ENCODE assay signal across 29 cellular contexts in the genomic region with DNA sequence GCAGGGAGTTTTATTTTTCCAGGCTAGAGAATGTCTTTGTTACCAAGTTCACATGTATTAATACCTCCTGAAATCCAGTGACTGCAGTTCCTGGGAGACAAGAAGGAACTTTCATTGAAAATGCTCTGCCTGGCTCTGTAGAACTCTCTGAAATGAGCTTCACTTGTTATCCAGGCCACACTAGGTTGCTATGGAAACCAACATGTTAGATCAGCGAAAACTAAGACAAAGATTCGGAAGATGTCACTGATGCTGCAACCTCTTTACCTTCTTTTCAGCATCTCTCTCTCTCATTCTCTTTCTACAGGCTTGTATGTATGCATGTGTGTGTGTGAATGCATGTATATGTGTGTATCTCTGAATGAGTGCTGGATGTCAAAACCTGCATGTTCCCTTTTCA.
DNase-seq lines count a peak whose midpoint lies in the region; ATAC-seq and TF ChIP-seq lines count a peak whose summit lies in the region.
"Had no signal": no experiment of that assay in that cellular context is flagged by ENCODE, and none has a peak within 500 bp of the region (broad histone marks: within the 10 kb centered on the region; RNA-seq: fewer than 3 reads in every experiment).

No MANE protein-coding gene starts in this region.

- no peaks in the 10 kb centered on the region for H3K9me3 ChIP-seq in mesenchymal stem cell (ENCODE audit: control insufficient read depth, low read length)
- no peaks in the 10 kb centered on the region for H3K9me3 ChIP-seq in MM.1S (replicated peaks; ENCODE audit: insufficient read depth, low read length)
- H3K9me3 ChIP-seq: HAP-1, lower lobe of right lung, MG63 had no signal

- no peak overlapping the region for H4K8ac ChIP-seq in mesenchymal stem cell (ENCODE audit: low read length)

- no peak overlapping the region for H3K18ac ChIP-seq in mesenchymal stem cell (ENCODE audit: low read depth in 1 of 2, low read length in 2 of 2)

- no peak overlapping the region for H2BK12ac ChIP-seq in mesenchymal stem cell (ENCODE audit: low read length in 2 of 2)

- H3K27me3 ChIP-seq in mesenchymal stem cell (ENCODE audit: control insufficient read depth in 1 of 2, insufficient read depth in 1 of 2, low read length in 2 of 2) (no peaks in the 10 kb centered on the region), MM.1S (replicated peaks; ENCODE audit: insufficient read depth, low read length) (no peaks in the 10 kb centered on the region), brain microvascular endothelial cell (replicated peaks) (no peaks in the 10 kb centered on the region)
- H3K27me3 ChIP-seq: MG63 had no signal

- H2AK5ac ChIP-seq in mesenchymal stem cell (ENCODE audit: low read length, severe bottlenecking) = no peak overlapping the region

- no peaks in the 10 kb centered on the region for H4K20me1 ChIP-seq in MM.1S (ENCODE audit: insufficient read depth, low read length)

- H3K79me2 ChIP-seq in MM.1S (ENCODE audit: low read length) = no peaks in the 10 kb centered on the region

- H3K23ac ChIP-seq in mesenchymal stem cell (ENCODE audit: low read length in 2 of 2) = no peak overlapping the region

- ATAC-seq in GM21381 (IDR thresholded peaks at IDR 0.05; ENCODE audit: unreplicated experiment) = no peak
- ATAC-seq: lower lobe of right lung; stimulated activated effector memory CD8-positive, alpha-beta T cell treated with anti-CD3 and anti-CD28 coated beads, Interleukin-12 subunit alpha, Interleukin-12 subunit beta, amount 100 ng/mL, for 72 hours had no signal

- H3F3A ChIP-seq in MM.1S (ENCODE audit: insufficient read depth, low read length) = no peaks in the 10 kb centered on the region

- H3K4me3 ChIP-seq in astrocyte of the spinal cord (ENCODE audit: low read depth, low read length) (no peak overlapping the region), mesenchymal stem cell (ENCODE audit: insufficient read depth in 1 of 2, low read depth in 1 of 2, low read length in 2 of 2) (no peak overlapping the region), MM.1S (ENCODE audit: low read length) (no peak overlapping the region), brain microvascular endothelial cell (ENCODE audit: low read depth, low read length) (no peak overlapping the region)
- H3K4me3 ChIP-seq: HAP-1, lower lobe of right lung, MG63 had no signal

- H2BK5ac ChIP-seq in mesenchymal stem cell (ENCODE audit: low read depth, low read length, poor library complexity, severe bottlenecking) = no peak overlapping the region

- no peak overlapping the region for H2AFZ ChIP-seq in mesenchymal stem cell (ENCODE audit: low read depth, low read length)
- H2AFZ ChIP-seq in MM.1S (ENCODE audit: low read length) = no peak overlapping the region

- in situ Hi-C loops in astrocyte of the spinal cord (cut with HindIII; ENCODE audit: low sequenced_read_pairs) = no loop called here
- in situ Hi-C loops in brain microvascular endothelial cell (cut with HindIII; ENCODE audit: low pct_ligation_motif_present, low sequenced_read_pairs) = no loop called here

- no peak overlapping the region for H2BK15ac ChIP-seq in mesenchymal stem cell (ENCODE audit: low read depth, poor library complexity, severe bottlenecking)

- H3K27ac ChIP-seq in mesenchymal stem cell (ENCODE audit: low read length, poor library complexity, severe bottlenecking) (no peak overlapping the region), MM.1S (ENCODE audit: low read length) (no peak overlapping the region), brain microvascular endothelial cell (no peak overlapping the region)
- H3K27ac ChIP-seq: lower lobe of right lung, VCaP had no signal

- no peak overlapping the region for H4K91ac ChIP-seq in mesenchymal stem cell (ENCODE audit: low read length)

- H3K14ac ChIP-seq in mesenchymal stem cell (ENCODE audit: low read length in 2 of 2) = no peak overlapping the region

- H3K79me1 ChIP-seq in mesenchymal stem cell (replicated peaks; ENCODE audit: low read length, poor library complexity, severe bottlenecking) = no peaks in the 10 kb centered on the region

- peak; percentile 9 for DNase-seq in M059J (ENCODE audit: low read depth)
- peak; percentile 47 for DNase-seq in astrocyte of the spinal cord (ENCODE audit: low read depth, low spot score)
- peak; percentile 22 for DNase-seq in mesenchymal stem cell
- DNase-seq in putamen (ENCODE audit: low spot score) = peak; percentile 27
- no peak for DNase-seq in foreskin melanocyte
- no peak for DNase-seq in MM.1S
- DNase-seq in brain microvascular endothelial cell = no peak
- DNase-seq: activated CD4-positive, alpha-beta T cell treated with anti-CD3 and anti-CD28 coated beads for 4 hours; activated effector memory CD4-positive, alpha-beta T cell treated with Interleukin-2 at 50 U/mL for 16 hours; activated naive CD8-positive, alpha-beta T cell treated with anti-CD3 and anti-CD28 coated beads for 36 hours; cortex of kidney; DMS 273 treated with DMSO at 0.1 percent for 48 hours; KG1; kidney glomerular epithelial cell; lower lobe of right lung; MG63; NCI-H1105 treated with DMSO at 0.1 percent for 48 hours; NCI-H187 treated with DMSO at 0.1 percent for 48 hours; NCI-H226; NCI-H774; nephron progenitor cell; SIG-M5; stimulated activated CD4-positive, alpha-beta T cell treated with anti-CD3 and anti-CD28 coated beads, Interleukin-15, amount 100 ng/mL, for 24 hours; SW 1271; T-helper 9 cell had no signal

- no peaks in the 10 kb centered on the region for H3K9me2 ChIP-seq in MM.1S (replicated peaks; ENCODE audit: insufficient read depth, low read length)

- H3K36me3 ChIP-seq in mesenchymal stem cell (ENCODE audit: control insufficient read depth in 1 of 2, insufficient read depth in 2 of 2, low read depth in 1 of 2, low read length in 2 of 2) (no peaks in the 10 kb centered on the region), MM.1S (replicated peaks; ENCODE audit: insufficient read depth, low read length) (no peaks in the 10 kb centered on the region), brain microvascular endothelial cell (replicated peaks) (no peaks in the 10 kb centered on the region)
- H3K36me3 ChIP-seq: HAP-1, lower lobe of right lung, MG63 had no signal

- no peak overlapping the region for H2BK120ac ChIP-seq in mesenchymal stem cell (ENCODE audit: low read depth, low read length)

- H3K4ac ChIP-seq in mesenchymal stem cell (ENCODE audit: low read depth in 1 of 2, low read length in 2 of 2) = no peak overlapping the region

- 100% methylated on average over 1 of the region's 2 CpGs for WGBS in mesenchymal stem cell

- TF ChIP-seq CTCF in astrocyte of the spinal cord (IDR thresholded peaks at IDR 0.05; ENCODE audit: low read depth, low read length) (no peak), MM.1S (IDR thresholded peaks at IDR 0.05; ENCODE audit: low read length) (no peak), brain microvascular endothelial cell (IDR thresholded peaks at IDR 0.05; ENCODE audit: low read depth, low read length, missing control alignments) (no peak)

- no peak overlapping the region for H3K9ac ChIP-seq in mesenchymal stem cell (ENCODE audit: low read length)
- no peak overlapping the region for H3K9ac ChIP-seq in MM.1S (ENCODE audit: low read length)

- peaks cover 3% of the 10 kb centered on the region for H3K4me1 ChIP-seq in mesenchymal stem cell (ENCODE audit: control insufficient read depth, insufficient read depth, low read depth, low read length)
- H3K4me1 ChIP-seq in MM.1S (ENCODE audit: low read length) = no peaks in the 10 kb centered on the region
- H3K4me1 ChIP-seq: HAP-1, lower lobe of right lung had no signal

- H3K4me2 ChIP-seq in mesenchymal stem cell (ENCODE audit: low read length, poor library complexity, severe bottlenecking) (no peak overlapping the region), MM.1S (ENCODE audit: low read depth, low read length) (no peak overlapping the region)

Comparison
In these comparisons a context has a peak if more than half of its experiments do, and no peak if none do; other contexts are left out.
1. DNase-seq: peak in M059J (single experiment), astrocyte of the spinal cord (single experiment), mesenchymal stem cell (single experiment) and putamen (single experiment); none in foreskin melanocyte (single experiment), MM.1S (single experiment) and brain microvascular endothelial cell (single experiment).